Comparison of ENCODE assay signal across 10 cellular contexts in genomic region chr14:68291820-68292219, GRCh38.
DNase-seq lines count a peak whose midpoint lies in the region; ATAC-seq lines count a peak whose summit lies in the region.
"Had no signal": no experiment of that assay in that cellular context is flagged by ENCODE, and none has a peak within 500 bp of the region (broad histone marks: within the 10 kb centered on the region; RNA-seq: fewer than 3 reads in every experiment).

No MANE protein-coding gene starts in this region.

- peaks cover 51% of the 10 kb centered on the region for H3K4me1 Mint-ChIP-seq in activated T-cell treated with anti-CD3 and anti-CD28 coated beads, Interleukin-2, amount 50 U/mL, for 24 hours (ENCODE audit: low read depth)
- H3K4me1 Mint-ChIP-seq in effector memory CD8-positive, alpha-beta T cell (ENCODE audit: low read depth in 2 of 2): peaks cover 24 to 36% of the 10 kb centered on the region in 2 donors
- H3K4me1 Mint-ChIP-seq in stimulated activated effector memory CD8-positive, alpha-beta T cell treated with anti-CD3 and anti-CD28 coated beads, Interleukin-12 subunit alpha, Interleukin-12 subunit beta, amount 100 ng/mL, for 72 hours: peaks cover 49% of the 10 kb centered on the region

- DNase-seq in activated T-cell treated with anti-CD3 and anti-CD28 coated beads, Interleukin-2, amount 50 U/mL, for 24 hours: no peak
- no peak for DNase-seq in activated T-cell treated with anti-CD3 and anti-CD28 coated beads, Interleukin-2, amount 50 U/mL, for 48 hours
- peak; percentile 70 for DNase-seq in NCI-H2196 treated with DMSO at 0.1 percent for 48 hours (lab: John Stamatoyannopoulos, UW; ENCODE audit: unreplicated experiment)
- no peak for DNase-seq in effector memory CD8-positive, alpha-beta T cell
- DNase-seq in stimulated activated effector memory CD8-positive, alpha-beta T cell treated with anti-CD3 and anti-CD28 coated beads, Interleukin-12 subunit alpha, Interleukin-12 subunit beta, amount 100 ng/mL, for 72 hours (ENCODE audit: low spot score in 2 of 2): no peak
- DNase-seq in T-helper 1 cell: no peak
- no peak for DNase-seq in NCI-H1436 (lab: John Stamatoyannopoulos, UW)
- DNase-seq in dedifferentiated amniotic fluid mesenchymal stem cell (ENCODE audit: extremely low spot score): no peak
- DNase-seq: NCI-H2227 treated with DMSO at 0.1 percent for 48 hours had no signal

- H3K4me3 Mint-ChIP-seq in activated T-cell treated with anti-CD3 and anti-CD28 coated beads, Interleukin-2, amount 50 U/mL, for 24 hours: no peak overlapping the region
- no peak overlapping the region for H3K4me3 Mint-ChIP-seq in effector memory CD8-positive, alpha-beta T cell
- H3K4me3 Mint-ChIP-seq in stimulated activated effector memory CD8-positive, alpha-beta T cell treated with anti-CD3 and anti-CD28 coated beads, Interleukin-12 subunit alpha, Interleukin-12 subunit beta, amount 100 ng/mL, for 72 hours: peak overlapping the region; percentile 11

- no peaks in the 10 kb centered on the region for H3K9me3 Mint-ChIP-seq in activated T-cell treated with anti-CD3 and anti-CD28 coated beads, Interleukin-2, amount 50 U/mL, for 24 hours
- no peaks in the 10 kb centered on the region for H3K9me3 Mint-ChIP-seq in effector memory CD8-positive, alpha-beta T cell
- no peaks in the 10 kb centered on the region for H3K9me3 Mint-ChIP-seq in stimulated activated effector memory CD8-positive, alpha-beta T cell treated with anti-CD3 and anti-CD28 coated beads, Interleukin-12 subunit alpha, Interleukin-12 subunit beta, amount 100 ng/mL, for 72 hours
- H3K9me3 Mint-ChIP-seq: activated T-helper 2 cell treated with anti-CD3 and anti-CD28 coated beads, Interferon-gamma antibody, Interleukin-2, Interleukin-4, amounts not matched to agents 10 μg/mL and 5 μg/mL and 100 μg/mL, durations not matched to agents 14 hours and 24 hours and 36 hours had no signal

- H3K36me3 Mint-ChIP-seq in activated T-cell treated with anti-CD3 and anti-CD28 coated beads, Interleukin-2, amount 50 U/mL, for 24 hours (ENCODE audit: low read depth): no peaks in the 10 kb centered on the region
- no peaks in the 10 kb centered on the region for H3K36me3 Mint-ChIP-seq in effector memory CD8-positive, alpha-beta T cell (ENCODE audit: insufficient read depth)
- H3K36me3 Mint-ChIP-seq in stimulated activated effector memory CD8-positive, alpha-beta T cell treated with anti-CD3 and anti-CD28 coated beads, Interleukin-12 subunit alpha, Interleukin-12 subunit beta, amount 100 ng/mL, for 72 hours: no peaks in the 10 kb centered on the region

- no peak for ATAC-seq in effector memory CD8-positive, alpha-beta T cell (replicated peaks)
- no peak for ATAC-seq in stimulated activated effector memory CD8-positive, alpha-beta T cell treated with anti-CD3 and anti-CD28 coated beads, Interleukin-12 subunit alpha, Interleukin-12 subunit beta, amount 100 ng/mL, for 72 hours

- H3K27me3 Mint-ChIP-seq in activated T-cell treated with anti-CD3 and anti-CD28 coated beads, Interleukin-2, amount 50 U/mL, for 24 hours: no peaks in the 10 kb centered on the region
- no peaks in the 10 kb centered on the region for H3K27me3 Mint-ChIP-seq in effector memory CD8-positive, alpha-beta T cell

- H3K27ac Mint-ChIP-seq in activated T-cell treated with anti-CD3 and anti-CD28 coated beads, Interleukin-2, amount 50 U/mL, for 24 hours: peak overlapping the region; percentile 24
- peak overlapping the region; percentile 77 to 87 for H3K27ac Mint-ChIP-seq in effector memory CD8-positive, alpha-beta T cell
- peak overlapping the region; percentile 78 for H3K27ac Mint-ChIP-seq in stimulated activated effector memory CD8-positive, alpha-beta T cell treated with anti-CD3 and anti-CD28 coated beads, Interleukin-12 subunit alpha, Interleukin-12 subunit beta, amount 100 ng/mL, for 72 hours
- H3K27ac Mint-ChIP-seq: activated T-helper 2 cell treated with anti-CD3 and anti-CD28 coated beads, Interferon-gamma antibody, Interleukin-2, Interleukin-4, amounts not matched to agents 10 μg/mL and 5 μg/mL and 100 μg/mL, durations not matched to agents 14 hours and 24 hours and 36 hours had no signal

Comparison
In these comparisons a context has a peak if more than half of its experiments do, and no peak if none do; other contexts are left out.
1. H3K27ac Mint-ChIP-seq: peak in every context shown above with its lines; median percentile 82 in effector memory CD8-positive, alpha-beta T cell; 78 in stimulated activated effector memory CD8-positive, alpha-beta T cell treated with anti-CD3 and anti-CD28 coated beads, Interleukin-12 subunit alpha, Interleukin-12 subunit beta, amount 100 ng/mL, for 72 hours; 24 in activated T-cell treated with anti-CD3 and anti-CD28 coated beads, Interleukin-2, amount 50 U/mL, for 24 hours.